ENCODE assay signal across 1 cellular context in the genomic region with DNA sequence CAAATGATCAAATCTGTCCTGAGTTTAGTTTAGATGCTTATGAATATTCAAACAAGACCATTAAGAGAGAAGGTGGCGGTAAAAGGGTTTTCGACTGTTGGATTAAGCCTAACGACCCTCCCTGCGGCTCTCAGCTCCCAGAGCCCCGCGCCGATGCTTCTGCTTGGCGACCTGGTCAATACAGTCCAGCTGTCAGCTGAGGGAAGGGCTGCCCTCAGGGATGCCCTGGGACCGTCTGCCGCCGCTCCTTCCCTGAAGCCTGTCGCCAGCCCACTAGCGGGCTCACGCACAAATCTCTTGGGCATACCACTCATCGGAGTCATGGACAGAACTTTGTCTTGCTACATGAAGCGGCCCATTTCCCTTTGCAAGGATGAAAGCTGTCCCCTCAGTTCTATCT.
TF ChIP-seq lines count a peak whose summit lies in the region.

No MANE protein-coding gene starts in this region.

TF ChIP-seq in IMR-90, 13 proteins besides CTCF, POLR2A, EP300 and RAD21 (continued from another document):
- TF ChIP-seq ELK1 (IDR thresholded peaks at IDR 0.05; ENCODE audit: borderline replicate concordance, low read depth, low read length) (no peak), RFX5 (IDR thresholded peaks at IDR 0.05; ENCODE audit: low read depth, low read length) (no peak)
